Comparison of ENCODE assay signal across 18 cellular contexts in genomic region chr5:160837749-160838593, GRCh38. TPM values are rescaled to one million over a fixed set of nuclear protein-coding genes. Genes with fewer than 3 reads are reported as not detected.
DNase-seq lines count a peak whose midpoint lies in the region; ATAC-seq and TF ChIP-seq lines count a peak whose summit lies in the region.
"Had no signal": no experiment of that assay in that cellular context is flagged by ENCODE, and none has a peak within 500 bp of the region (broad histone marks: within the 10 kb centered on the region; RNA-seq: fewer than 3 reads in every experiment).

No MANE protein-coding gene starts in this region.

- no peaks in the 10 kb centered on the region for H3K27me3 Mint-ChIP-seq in T-helper 17 cell

- ATAC-seq in T-helper 17 cell (no peak), HG02885 (IDR thresholded peaks at IDR 0.05; ENCODE audit: poor library complexity, unreplicated experiment) (no peak), HG03108 (IDR thresholded peaks at IDR 0.05; ENCODE audit: unreplicated experiment) (no peak), upper lobe of right lung (no peak)
- ATAC-seq: Panc1 had no signal

- DNase-seq in NCI-H446 (lab: John Stamatoyannopoulos, UW): peak; percentile 89 to 93
- peak; percentile 8 for DNase-seq in T1000 (lab: John Stamatoyannopoulos, UW)
- peak; percentile 6 for DNase-seq in fibroblast of the aortic adventitia (ENCODE audit: low read depth)
- no peak for DNase-seq in smooth muscle cell (lab: John Stamatoyannopoulos, UW; ENCODE audit: unreplicated experiment)
- no peak for DNase-seq in T-helper 17 cell
- DNase-seq in upper lobe of right lung: no peak
- DNase-seq: CD8-positive, alpha-beta memory T cell; H7; Kasumi-1; MV-4-11; NCI-H1417 treated with DMSO at 0.1 percent for 48 hours; NCI-H2029 treated with DMSO at 0.1 percent for 48 hours; NCI-H748 treated with DMSO at 0.1 percent for 48 hours; SHP77 treated with DMSO at 0.1 percent for 48 hours had no signal

- no peaks in the 10 kb centered on the region for H4K20me1 ChIP-seq in smooth muscle cell (ENCODE audit: low read depth)

- H3K4me2 ChIP-seq in smooth muscle cell: no peak overlapping the region

- peak overlapping the region; percentile 28 for H3K27ac ChIP-seq in smooth muscle cell (ENCODE audit: low read depth)
- H3K27ac ChIP-seq in upper lobe of right lung: no peak overlapping the region

- no peaks in the 10 kb centered on the region for H3K4me1 ChIP-seq in smooth muscle cell (ENCODE audit: low read depth)
- peaks cover 8% of the 10 kb centered on the region for H3K4me1 ChIP-seq in upper lobe of right lung

- no peak overlapping the region for H3K4me3 ChIP-seq in fibroblast of the aortic adventitia (ENCODE audit: low read depth, low read length)
- no peak overlapping the region for H3K4me3 ChIP-seq in smooth muscle cell
- no peak overlapping the region for H3K4me3 ChIP-seq in upper lobe of right lung

- H3K36me3 ChIP-seq in smooth muscle cell (ENCODE audit: low read depth): no peaks in the 10 kb centered on the region
- no peaks in the 10 kb centered on the region for H3K36me3 ChIP-seq in upper lobe of right lung

- no peaks in the 10 kb centered on the region for H3K79me2 ChIP-seq in smooth muscle cell (ENCODE audit: low read depth)

- no peak overlapping the region for H3K4me3 Mint-ChIP-seq in T-helper 17 cell
- H3K4me3 Mint-ChIP-seq: CD8-positive, alpha-beta memory T cell had no signal

- WGBS in smooth muscle cell (ENCODE audit: low lambda C conversion rate): 73% methylated on average over 3 of the region's 3 CpGs

- H3K27me3 ChIP-seq in smooth muscle cell (ENCODE audit: low read depth) (no peaks in the 10 kb centered on the region), upper lobe of right lung (no peaks in the 10 kb centered on the region)

- no peak overlapping the region for H3K27ac Mint-ChIP-seq in T-helper 17 cell
- H3K27ac Mint-ChIP-seq: CD8-positive, alpha-beta memory T cell had no signal

- no peaks in the 10 kb centered on the region for H3K4me1 Mint-ChIP-seq in T-helper 17 cell

- no peak for TF ChIP-seq CTCF in fibroblast of the aortic adventitia (IDR thresholded peaks at IDR 0.05; ENCODE audit: insufficient read depth, low read length)
- no peak for TF ChIP-seq CTCF in smooth muscle cell (IDR thresholded peaks at IDR 0.05; ENCODE audit: borderline replicate concordance, insufficient read depth, poor library complexity, severe bottlenecking)
- no peak for TF ChIP-seq CTCF in upper lobe of right lung (IDR thresholded peaks at IDR 0.05)

- intact Hi-C loops in upper lobe of right lung (cut with DNase I): no loop called here

- no peak overlapping the region for H2AFZ ChIP-seq in smooth muscle cell (ENCODE audit: low read depth)

- H3K9me3 ChIP-seq in smooth muscle cell (replicated peaks; ENCODE audit: low read depth): no peaks in the 10 kb centered on the region
- H3K9me3 ChIP-seq in T-helper 17 cell (ENCODE audit: control insufficient read depth, low read length, poor library complexity, severe bottlenecking): no peaks in the 10 kb centered on the region
- peaks cover 2% of the 10 kb centered on the region for H3K9me3 ChIP-seq in upper lobe of right lung

- H3K36me3 Mint-ChIP-seq in T-helper 17 cell (ENCODE audit: low read depth): no peaks in the 10 kb centered on the region
- H3K36me3 Mint-ChIP-seq: CD8-positive, alpha-beta memory T cell had no signal

- H3F3A ChIP-seq in smooth muscle cell (ENCODE audit: low read depth): no peaks in the 10 kb centered on the region

- H3K9ac ChIP-seq in smooth muscle cell (ENCODE audit: low read depth): no peak overlapping the region

RNA-seq across cellular contexts. Expression of gene ATP10B, which starts 14.0 kb away (rescaled TPM):
- total RNA-seq in fibroblast of the aortic adventitia (ENCODE audit: low replicate concordance) (not detected in 2 replicates), smooth muscle cell (0.09 and 0.13 TPM in 2 replicates), T-helper 17 cell (not detected), upper lobe of right lung (not detected)
- polyA plus RNA-seq in smooth muscle cell: 0.72 TPM in 1 of 2 replicates, not detected in the other
- total RNA-seq: CD8-positive, alpha-beta memory T cell had no signal
- polyA plus RNA-seq: BJ; CD8-positive, alpha-beta memory T cell had no signal

Comparison
In these comparisons a context has a peak if more than half of its experiments do, and no peak if none do; other contexts are left out.
1. DNase-seq: peak in NCI-H446 (2 of 2), T1000 (single experiment) and fibroblast of the aortic adventitia (single experiment); none in smooth muscle cell (single experiment), T-helper 17 cell (0 of 3) and upper lobe of right lung (single experiment).